In the genomic region with DNA sequence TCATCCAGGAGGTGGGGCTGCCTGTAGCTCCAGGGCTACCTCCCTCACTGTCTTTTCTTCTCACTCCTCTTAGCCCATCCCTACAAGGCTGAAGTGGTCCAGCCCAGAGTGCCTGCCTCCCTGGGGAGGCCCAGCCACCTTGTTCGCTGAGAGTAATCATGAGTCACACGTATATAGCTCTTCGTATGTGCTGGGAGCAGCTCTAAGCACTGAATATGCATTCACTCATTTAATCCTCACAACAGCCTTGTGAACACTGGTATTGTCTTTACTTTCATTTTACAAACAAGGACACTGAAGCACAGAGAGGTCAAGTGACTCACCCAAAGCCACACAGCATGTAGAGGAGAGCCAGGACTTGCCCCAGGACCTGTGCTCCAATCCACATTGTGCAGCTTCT, we compare ENCODE assay signal across 9 cellular contexts. TPM values are rescaled to one million over a fixed set of nuclear protein-coding genes. Genes with fewer than 3 reads are reported as not detected.
DNase-seq lines count a peak whose midpoint lies in the region; ATAC-seq, FAIRE-seq and TF ChIP-seq lines count a peak whose summit lies in the region.
"Had no signal": no experiment of that assay in that cellular context is flagged by ENCODE, and none has a peak within 500 bp of the region (broad histone marks: within the 10 kb centered on the region; RNA-seq: fewer than 3 reads in every experiment).

No MANE protein-coding gene starts in this region.

- WGBS in GM12878 (ENCODE audit: insufficient coverage, insufficient replicate concordance, low lambda C conversion rate, missing lambda C conversion rate) = 40% methylated on average over 3 of the region's 3 CpGs

- in situ Hi-C loops in GM12878 (cut with MboI) = no loop called here

- SMC1A ChIA-PET in GM12878 (lab: Charles Lee; ENCODE audit: uncharacterized antibody, unreplicated experiment) = interaction anchor here (1.2 to 4.8 kb wide), 2 partner anchors 11 to 51 kb away, joined by 3 to 31 read pairs; no protein-coding TSS in a partner anchor

- TF ChIP-seq RAD21 in GM12878 (IDR thresholded peaks at IDR 0.05; ENCODE audit: insufficient read depth, low read depth, low read length) = no peak

- no peak overlapping the region for H2AFZ ChIP-seq in GM12878 (ENCODE audit: control insufficient read depth, low read depth, low read length)

- POLR2A ChIA-PET in HEK293 (lab: Yijun Ruan, JAX) = no interaction called here
- POLR2A ChIA-PET in RWPE1 (lab: Yijun Ruan, JAX; ENCODE audit: low non-redundant PET) = no interaction called here
- POLR2A ChIA-PET in GM12878 (lab: Charles Lee) = interaction anchor here (0.6 to 0.7 kb wide), 3 partner anchors 9 to 18 kb away, joined by 3 to 5 read pairs (median 3); a partner anchor contains a TSS

- no peaks in the 10 kb centered on the region for H3K36me3 ChIP-seq in HEK293 (ENCODE audit: control insufficient read depth in 2 of 2, insufficient read depth in 1 of 2, low read length in 2 of 2)
- H3K36me3 ChIP-seq in GM12878 (ENCODE audit: control insufficient read depth in 2 of 2, insufficient read depth in 2 of 2, low read length in 1 of 2) = no peaks in the 10 kb centered on the region
- H3K36me3 ChIP-seq: left lung had no signal

- no peaks in the 10 kb centered on the region for H3K79me2 ChIP-seq in GM12878 (ENCODE audit: control insufficient read depth, insufficient read depth, low read length)

- H3K9ac ChIP-seq in GM12878 (ENCODE audit: control insufficient read depth, insufficient read depth, low read length) = no peak overlapping the region

- TF ChIP-seq POLR2A in GM12878 (IDR thresholded peaks at IDR 0.05; ENCODE audit: low read depth, low read length) = no peak

- peaks cover 11% of the 10 kb centered on the region for H3K4me1 ChIP-seq in HEK293 (ENCODE audit: control insufficient read depth, insufficient read depth, low read length)
- peaks cover 26% of the 10 kb centered on the region for H3K4me1 ChIP-seq in GM12878 (ENCODE audit: control insufficient read depth, insufficient read depth, low read length)

- no TSS peak for BruUV-seq in GM12878 (replicated peaks; lab: Mats Ljungman, UMichigan)

- no peak for ATAC-seq in GM12878
- ATAC-seq: left lung had no signal

- H4K20me1 ChIP-seq in GM12878 (ENCODE audit: control insufficient read depth, insufficient read depth) = no peaks in the 10 kb centered on the region

- no peak for TF ChIP-seq EP300 in GM12878 (IDR thresholded peaks at IDR 0.05; ENCODE audit: borderline replicate concordance in 1 of 2, control insufficient read depth in 1 of 2, low read depth in 2 of 2, low read length in 2 of 2)

- RAD21 ChIA-PET in GM12878 (lab: Charles Lee; ENCODE audit: unreplicated experiment) = interaction anchor here (1.0 kb wide), 1 partner anchor 12 kb away, joined by 3 read pairs; no protein-coding TSS in a partner anchor

- H3K9me3 ChIP-seq in HEK293 (ENCODE audit: control insufficient read depth, insufficient read depth, low read depth, low read length) (no peaks in the 10 kb centered on the region), GM12878 (replicated peaks; ENCODE audit: control insufficient read depth, insufficient read depth, low read length) (no peaks in the 10 kb centered on the region; the same call in 2 of the 3 replicates)
- H3K9me3 ChIP-seq: left lung had no signal

- no peaks in the 10 kb centered on the region for H3K27me3 ChIP-seq in GM12878 (replicated peaks in 1 of 2; ENCODE audit: control insufficient read depth in 2 of 2, insufficient read depth in 2 of 2, low read length in 1 of 2)

- H3K27ac ChIP-seq in HEK293 (ENCODE audit: extremely low read depth, low read depth, low read length) (no peak overlapping the region), RWPE1 (no peak overlapping the region), GM12878 (ENCODE audit: control insufficient read depth, insufficient read depth) (no peak overlapping the region), substantia nigra (ENCODE audit: low read depth, low read length, poor library complexity, severe bottlenecking) (no peak overlapping the region)
- H3K27ac ChIP-seq: left lung had no signal

- CTCF ChIA-PET in HEK293 (lab: Yijun Ruan, JAX) = no interaction called here
- CTCF ChIA-PET in RWPE1 (lab: Yijun Ruan, JAX) = interaction anchor here (0.6 kb wide), 1 partner anchor 206 kb away, joined by 3 read pairs; no protein-coding TSS in a partner anchor
- CTCF ChIA-PET in GM12878 (lab: Yijun Ruan, JAX) = interaction anchor here (0.8 kb wide), 1 partner anchor 24 kb away, joined by 3 read pairs; no protein-coding TSS in a partner anchor

- no peak overlapping the region for H3K4me2 ChIP-seq in GM12878 (ENCODE audit: control insufficient read depth, insufficient read depth)

- TF ChIP-seq CTCF in HEK293 (tag by site-specific recombination; IDR thresholded peaks at IDR 0.05) (no peak), RWPE1 (conservative IDR thresholded peaks at IDR 0.05; ENCODE audit: low read depth) (no peak), GM12878 (IDR thresholded peaks at IDR 0.05 in 2 of 3, conservative IDR thresholded peaks at IDR 0.05 in 1 of 3; ENCODE audit: control insufficient read depth in 2 of 3, extremely low read depth in 1 of 3, insufficient read depth in 1 of 3, low read depth in 3 of 3, low read length in 3 of 3) (no peak)

- FAIRE-seq in GM12878 (lab: Jason Lieb, UNC) = peak; percentile 31
- FAIRE-seq: GM12891 had no signal

- intact Hi-C loops in GM12878 (cut with micrococcal nuclease; ENCODE audit: unreplicated experiment) = no loop called here

- H3K4me3 ChIP-seq in HEK293 (ENCODE audit: low read depth, low read length) (no peak overlapping the region), GM12878 (no peak overlapping the region)
- H3K4me3 ChIP-seq: left lung had no signal

- peak; percentile 58 for DNase-seq in RWPE1 (ENCODE audit: low spot score)
- no peak for DNase-seq in GM12878 (ENCODE audit: low read depth, low spot score)
- DNase-seq in stimulated activated CD4-positive, alpha-beta T cell treated with anti-CD3 and anti-CD28 coated beads, Interleukin-1b, Interleukin-23, amount 100 ng/mL, for 48 hours = peak; percentile 69
- no peak for DNase-seq in substantia nigra (lab: John Stamatoyannopoulos, UW)
- DNase-seq in NCI-H128 (lab: John Stamatoyannopoulos, UW; ENCODE audit: unreplicated experiment) = no peak
- no peak for DNase-seq in NCI-H2171 (lab: John Stamatoyannopoulos, UW)
- DNase-seq: left lung had no signal

TF ChIP-seq in HEK293, 187 proteins besides CTCF, POLR2A, EP300 and RAD21 (continues in another document):
- TF ChIP-seq ZNF530 (tag by site-specific recombination; IDR thresholded peaks at IDR 0.05; ENCODE audit: low read depth) = no peak
- TF ChIP-seq ZNF768 (tag by site-specific recombination; IDR thresholded peaks at IDR 0.05) = peak; percentile 96

TF ChIP-seq in GM12878, 131 proteins besides CTCF, POLR2A, EP300 and RAD21:
- TF ChIP-seq, protein P1, sequence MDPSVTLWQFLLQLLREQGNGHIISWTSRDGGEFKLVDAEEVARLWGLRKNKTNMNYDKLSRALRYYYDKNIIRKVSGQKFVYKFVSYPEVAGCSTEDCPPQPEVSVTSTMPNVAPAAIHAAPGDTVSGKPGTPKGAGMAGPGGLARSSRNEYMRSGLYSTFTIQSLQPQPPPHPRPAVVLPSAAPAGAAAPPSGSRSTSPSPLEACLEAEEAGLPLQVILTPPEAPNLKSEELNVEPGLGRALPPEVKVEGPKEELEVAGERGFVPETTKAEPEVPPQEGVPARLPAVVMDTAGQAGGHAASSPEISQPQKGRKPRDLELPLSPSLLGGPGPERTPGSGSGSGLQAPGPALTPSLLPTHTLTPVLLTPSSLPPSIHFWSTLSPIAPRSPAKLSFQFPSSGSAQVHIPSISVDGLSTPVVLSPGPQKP (IDR thresholded peaks at IDR 0.05; ENCODE audit: low read depth, low read length) = no peak
- TF ChIP-seq SMARCA5 (IDR thresholded peaks at IDR 0.05) = peak; percentile 72; the same call in 1 of the 2 replicates

RNA-seq across cellular contexts. Expression of a gene that starts 14.7 kb away (rescaled TPM):
- 8.5 and 9.7 TPM in 2 replicates for total RNA-seq in GM12878 (2013; cell fraction: nucleolus; rRNA removed)
- total RNA-seq in GM12878 (2014; rRNA removed) (92.6 and 102 TPM in 2 replicates), GM12878 (2014; rRNA removed; fragmentation: Illumina TruSeq; extraction: Trizol) (103 and 110 TPM in 2 replicates), GM12878 (2021) (70.8 and 74.9 TPM in 2 replicates)
- polyA plus RNA-seq in GM12878 (2011; ENCODE audit: low read depth) = 76.2 TPM
- polyA plus RNA-seq in GM12878 (2011; rRNA removed) (84.1 and 109 TPM in 2 replicates), GM12878 (2014; fragmentation: Illumina TruSeq; extraction: Trizol) (133 and 200 TPM in 2 replicates), GM12878 (2014; fragmentation: Nextera tagmentation; extraction: Ambion mirVana) (100 to 1,000 TPM; 323 to 380 TPM), GM12878 (2014; rRNA removed) (99.5 and 99.6 TPM in 2 replicates), GM12878 (2016; fragmentation: Nextera tagmentation; extraction: Ambion mirVana) (100 to 1,000 TPM; 165 to 180 TPM)
- 165 and 304 TPM in 2 replicates for polyA plus RNA-seq in GM12878 (2011; cell fraction: cytosol; rRNA removed)
- 77.8 and 96.7 TPM in 2 replicates for polyA plus RNA-seq in GM12878 (2011; cell fraction: nucleus; rRNA removed)
- polyA plus RNA-seq in GM12878 (2012) = 92.0 and 93.8 TPM in 2 replicates
- 31.0 and 53.2 TPM in 2 replicates for polyA minus RNA-seq in GM12878 (2011; rRNA and poly(A)+ RNA removed)
- 21.2 and 21.5 TPM in 2 replicates for polyA minus RNA-seq in GM12878 (2011; cell fraction: cytosol; rRNA and poly(A)+ RNA removed)
- 7.5 and 13.0 TPM in 2 replicates for polyA minus RNA-seq in GM12878 (2011; cell fraction: nucleus; rRNA and poly(A)+ RNA removed)

Comparison
In these comparisons a context has a peak if more than half of its experiments do, and no peak if none do; other contexts are left out.
1. DNase-seq: peak in RWPE1 (single experiment) and stimulated activated CD4-positive, alpha-beta T cell treated with anti-CD3 and anti-CD28 coated beads, Interleukin-1b, Interleukin-23, amount 100 ng/mL, for 48 hours (single experiment); none in GM12878 (single experiment), substantia nigra (0 of 49), NCI-H128 (single experiment) and NCI-H2171 (single experiment).